In genomic region chr16:89259901-89260300, GRCh38 we compare ENCODE assay signal across 10 cellular contexts. TPM values are rescaled to one million over a fixed set of nuclear protein-coding genes. Genes with fewer than 3 reads are reported as not detected.
DNase-seq lines count a peak whose midpoint lies in the region; ATAC-seq and TF ChIP-seq lines count a peak whose summit lies in the region.
"Not testable (repeated sequence)": the region's sequence is repeated elsewhere in the genome, so short reads cannot be mapped to it uniquely, and the experiment has no call there.
"Had no signal": no experiment of that assay in that cellular context is flagged by ENCODE, and none has a peak within 500 bp of the region (broad histone marks: within the 10 kb centered on the region; RNA-seq: fewer than 3 reads in every experiment).

No MANE protein-coding gene starts in this region.

- H3K4me3 ChIP-seq in spleen; aorta (ENCODE audit: low read length in 2 of 2): not testable (repeated sequence)

- not testable (repeated sequence) for H3K36me3 ChIP-seq in spleen; aorta (ENCODE audit: control insufficient read depth in 1 of 2, insufficient read depth in 2 of 2, low read length in 1 of 2)

- not testable (repeated sequence) for ATAC-seq in activated T-cell treated with anti-CD3 and anti-CD28 coated beads, Interleukin-2, amount 50 U/mL, for 72 hours (replicated peaks in 1 of 2); aorta (ENCODE audit: low FRiP score)

- intact Hi-C loops in posterior vena cava (cut with DNase I); spleen (cut with DNase I; ENCODE audit: low total_unique reads); aorta (cut with DNase I): not testable (repeated sequence)

- H3K27me3 Mint-ChIP-seq in activated T-cell treated with anti-CD3 and anti-CD28 coated beads, Interleukin-2, amount 50 U/mL, for 72 hours (ENCODE audit: low read depth): peaks cover 24% of the 10 kb centered on the region

- 90 to 96% (median 95%) methylated on average over 13 of the region's 13 CpGs for WGBS in spleen, 5 donors
- 90 to 96% methylated on average over 13 of the region's 13 CpGs for WGBS in aorta, 2 donors

- DNase-seq in activated T-cell treated with anti-CD3 and anti-CD28 coated beads, Interleukin-2, amount 50 U/mL, for 72 hours: not testable (repeated sequence)
- DNase-seq in posterior vena cava (ENCODE audit: low spot score) (peak; percentile 53), spleen (peak; percentile 25), aorta (peak; percentile 3 to 68)

- TF ChIP-seq POLR2A in spleen (IDR thresholded peaks at IDR 0.05): not testable (repeated sequence)

- not testable (repeated sequence) for H3K9me3 Mint-ChIP-seq in activated T-cell treated with anti-CD3 and anti-CD28 coated beads, Interleukin-2, amount 50 U/mL, for 72 hours

- H3K36me3 Mint-ChIP-seq in activated T-cell treated with anti-CD3 and anti-CD28 coated beads, Interleukin-2, amount 50 U/mL, for 72 hours (ENCODE audit: insufficient read depth in 2 of 2): not testable (repeated sequence)

- TF ChIP-seq CTCF in spleen (IDR thresholded peaks at IDR 0.05 in 8 of 11, conservative IDR thresholded peaks at IDR 0.05 in 3 of 11): not testable (repeated sequence)

- H3K4me3 Mint-ChIP-seq in activated T-cell treated with anti-CD3 and anti-CD28 coated beads, Interleukin-2, amount 50 U/mL, for 72 hours: not testable (repeated sequence)

- peaks cover 0 to 40% (median 21%) of the 10 kb centered on the region in 7 donors for H3K27me3 ChIP-seq in spleen (replicated peaks in 1 of 7)
- not testable (repeated sequence) for H3K27me3 ChIP-seq in aorta (ENCODE audit: control insufficient read depth in 1 of 2, insufficient read depth in 2 of 2, low read length in 1 of 2)

- H3K27ac ChIP-seq in spleen; aorta (ENCODE audit: low read depth in 1 of 2, low read length in 2 of 2): not testable (repeated sequence)

- peaks cover 24% of the 10 kb centered on the region for H3K4me1 Mint-ChIP-seq in activated T-cell treated with anti-CD3 and anti-CD28 coated beads, Interleukin-2, amount 50 U/mL, for 72 hours (ENCODE audit: low read depth)

- H3K9me3 ChIP-seq in spleen: peaks cover 0 to 13% (median 11%) of the 10 kb centered on the region in 8 donors
- not testable (repeated sequence) for H3K9me3 ChIP-seq in aorta (ENCODE audit: control insufficient read depth, low read length)

- H3K27ac Mint-ChIP-seq in activated T-cell treated with anti-CD3 and anti-CD28 coated beads, Interleukin-2, amount 50 U/mL, for 72 hours: peak overlapping the region; percentile 50

- peaks cover 9 to 39% (median 17%) of the 10 kb centered on the region in 6 donors for H3K4me1 ChIP-seq in spleen
- not testable (repeated sequence) for H3K4me1 ChIP-seq in aorta (ENCODE audit: control insufficient read depth in 1 of 2, insufficient read depth in 2 of 2, low read length in 2 of 2)

RNA-seq across cellular contexts. Expression of gene ZNF778, which starts 42.4 kb away (rescaled TPM):
- 10 to 100 TPM in 1 of 2 donors, 1 to 10 TPM in 1; 7.2 to 10.9 TPM for total RNA-seq in activated T-cell treated with anti-CD3 and anti-CD28 coated beads, Interleukin-2, amount 50 U/mL, for 72 hours
- total RNA-seq in posterior vena cava (1 to 10 TPM; 8.4 to 9.3 TPM), spleen (10 to 100 TPM in 6 of 7 donors, 1 to 10 TPM in 1; 9.4 to 34.4 (median 12.9) TPM), aorta (10 to 100 TPM; 12.7 to 14.9 TPM)
- polyA plus RNA-seq in spleen (1 to 10 TPM; 1.6 to 3.1 (median 1.8) TPM), aorta (1 to 10 TPM; 2.6 to 3.2 TPM)

RNA-seq across cellular contexts. Expression of gene SLC22A31, which starts 59.6 kb away (rescaled TPM):
- total RNA-seq in activated T-cell treated with anti-CD3 and anti-CD28 coated beads, Interleukin-2, amount 50 U/mL, for 72 hours: 1 to 10 TPM; 1.3 to 1.6 TPM
- 1 to 10 TPM in 1 of 2 donors, not detected in 1; 4.5 TPM for total RNA-seq in posterior vena cava
- total RNA-seq in spleen: 1 to 10 TPM in 6 of 7 donors, under 1 TPM in 1; 0.98 to 8.3 (median 4.9) TPM
- 1 to 10 TPM; 1.1 to 5.6 (median 4.2) TPM for polyA plus RNA-seq in spleen
- 1 to 10 TPM in 1 of 2 donors, not detected in 1; 4.0 TPM for total RNA-seq in aorta
- polyA plus RNA-seq in aorta: 1 to 10 TPM in 1 of 2 donors, under 1 TPM in 1; 0.75 to 2.9 TPM
- total RNA-seq: A172; B cell; CD4-positive, CD25-positive, alpha-beta regulatory T cell; CD8-positive, alpha-beta memory T cell; Daoy had no signal
- polyA plus RNA-seq: CD14-positive monocyte; CD8-positive, alpha-beta memory T cell had no signal
